ENCODE assay signal across 1 cellular context in the genomic region with DNA sequence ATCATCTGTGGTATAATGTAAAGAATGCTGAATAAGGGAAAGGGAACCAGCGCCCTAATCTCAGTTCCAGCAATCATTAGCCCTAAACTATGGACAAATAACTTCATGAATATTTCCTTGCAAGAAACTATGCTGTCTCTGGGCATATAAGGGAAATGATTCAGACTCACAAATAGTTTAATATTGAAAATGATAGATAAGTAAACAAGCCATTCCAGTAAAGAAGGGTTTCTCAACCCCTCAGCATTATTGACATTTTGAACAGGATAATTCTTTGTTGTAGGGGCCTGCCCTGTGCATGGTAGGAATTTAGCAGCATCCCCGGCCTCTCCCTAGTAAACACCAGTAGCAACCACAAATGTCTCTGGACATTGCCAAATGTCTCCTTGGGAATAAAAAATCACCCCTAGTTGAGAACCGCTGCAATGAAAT.
A peak's percentile ranks its signal among the peaks of the same experiment; 100 is the strongest.
TF ChIP-seq lines count a peak whose summit lies in the region.

No MANE protein-coding gene starts in this region.

TF ChIP-seq in HepG2, 621 proteins besides CTCF, POLR2A, EP300 and RAD21:
- no peak for TF ChIP-seq ZNF337 (CRISPR knock-in tag; IDR thresholded peaks at IDR 0.05; ENCODE audit: borderline replicate concordance, low read depth)
- no peak for TF ChIP-seq HOXA3 (CRISPR knock-in tag; IDR thresholded peaks at IDR 0.05)
- 0 out of 2 replicates have a peak, but pooled peaks have one; percentile 21 for TF ChIP-seq MAFF (IDR thresholded peaks at IDR 0.05; ENCODE audit: low read depth, low read length)
- TF ChIP-seq, protein P1, sequence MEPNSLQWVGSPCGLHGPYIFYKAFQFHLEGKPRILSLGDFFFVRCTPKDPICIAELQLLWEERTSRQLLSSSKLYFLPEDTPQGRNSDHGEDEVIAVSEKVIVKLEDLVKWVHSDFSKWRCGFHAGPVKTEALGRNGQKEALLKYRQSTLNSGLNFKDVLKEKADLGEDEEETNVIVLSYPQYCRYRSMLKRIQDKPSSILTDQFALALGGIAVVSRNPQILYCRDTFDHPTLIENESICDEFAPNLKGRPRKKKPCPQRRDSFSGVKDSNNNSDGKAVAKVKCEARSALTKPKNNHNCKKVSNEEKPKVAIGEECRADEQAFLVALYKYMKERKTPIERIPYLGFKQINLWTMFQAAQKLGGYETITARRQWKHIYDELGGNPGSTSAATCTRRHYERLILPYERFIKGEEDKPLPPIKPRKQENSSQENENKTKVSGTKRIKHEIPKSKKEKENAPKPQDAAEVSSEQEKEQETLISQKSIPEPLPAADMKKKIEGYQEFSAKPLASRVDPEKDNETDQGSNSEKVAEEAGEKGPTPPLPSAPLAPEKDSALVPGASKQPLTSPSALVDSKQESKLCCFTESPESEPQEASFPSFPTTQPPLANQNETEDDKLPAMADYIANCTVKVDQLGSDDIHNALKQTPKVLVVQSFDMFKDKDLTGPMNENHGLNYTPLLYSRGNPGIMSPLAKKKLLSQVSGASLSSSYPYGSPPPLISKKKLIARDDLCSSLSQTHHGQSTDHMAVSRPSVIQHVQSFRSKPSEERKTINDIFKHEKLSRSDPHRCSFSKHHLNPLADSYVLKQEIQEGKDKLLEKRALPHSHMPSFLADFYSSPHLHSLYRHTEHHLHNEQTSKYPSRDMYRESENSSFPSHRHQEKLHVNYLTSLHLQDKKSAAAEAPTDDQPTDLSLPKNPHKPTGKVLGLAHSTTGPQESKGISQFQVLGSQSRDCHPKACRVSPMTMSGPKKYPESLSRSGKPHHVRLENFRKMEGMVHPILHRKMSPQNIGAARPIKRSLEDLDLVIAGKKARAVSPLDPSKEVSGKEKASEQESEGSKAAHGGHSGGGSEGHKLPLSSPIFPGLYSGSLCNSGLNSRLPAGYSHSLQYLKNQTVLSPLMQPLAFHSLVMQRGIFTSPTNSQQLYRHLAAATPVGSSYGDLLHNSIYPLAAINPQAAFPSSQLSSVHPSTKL (CRISPR knock-in tag; IDR thresholded peaks at IDR 0.05), result peak; percentile 31; the same call in 1 of the 2 replicates
- TF ChIP-seq SOX13 (IDR thresholded peaks at IDR 0.05), result no peak
- peak in 1 of 2 experiments; percentile 71; a peak in 1 of 4 replicates for TF ChIP-seq SOX13 (CRISPR knock-in tag; conservative IDR thresholded peaks at IDR 0.05 in 1 of 2, IDR thresholded peaks at IDR 0.05 in 1 of 2)
- TF ChIP-seq FOXA1 (IDR thresholded peaks at IDR 0.05), result no peak
- TF ChIP-seq FOXA1 (CRISPR knock-in tag; IDR thresholded peaks at IDR 0.05), result peak; percentile 61
- TF ChIP-seq, protein P2, sequence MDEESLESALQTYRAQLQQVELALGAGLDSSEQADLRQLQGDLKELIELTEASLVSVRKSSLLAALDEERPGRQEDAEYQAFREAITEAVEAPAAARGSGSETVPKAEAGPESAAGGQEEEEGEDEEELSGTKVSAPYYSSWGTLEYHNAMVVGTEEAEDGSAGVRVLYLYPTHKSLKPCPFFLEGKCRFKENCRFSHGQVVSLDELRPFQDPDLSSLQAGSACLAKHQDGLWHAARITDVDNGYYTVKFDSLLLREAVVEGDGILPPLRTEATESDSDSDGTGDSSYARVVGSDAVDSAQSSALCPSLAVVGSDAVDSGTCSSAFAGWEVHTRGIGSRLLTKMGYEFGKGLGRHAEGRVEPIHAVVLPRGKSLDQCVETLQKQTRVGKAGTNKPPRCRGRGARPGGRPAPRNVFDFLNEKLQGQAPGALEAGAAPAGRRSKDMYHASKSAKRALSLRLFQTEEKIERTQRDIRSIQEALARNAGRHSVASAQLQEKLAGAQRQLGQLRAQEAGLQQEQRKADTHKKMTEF (CRISPR knock-in tag; IDR thresholded peaks at IDR 0.05), result peak; percentile 21; the same call in 1 of the 2 replicates
- peak in 1 of 2 experiments; percentile 47; a peak in 1 of 4 replicates for TF ChIP-seq MAFK (conservative IDR thresholded peaks at IDR 0.05 in 1 of 2, IDR thresholded peaks at IDR 0.05 in 1 of 2; ENCODE audit: low read length in 2 of 2)
- no peak for TF ChIP-seq MED1 (CRISPR knock-in tag; IDR thresholded peaks at IDR 0.05)
- TF ChIP-seq, protein P3, sequence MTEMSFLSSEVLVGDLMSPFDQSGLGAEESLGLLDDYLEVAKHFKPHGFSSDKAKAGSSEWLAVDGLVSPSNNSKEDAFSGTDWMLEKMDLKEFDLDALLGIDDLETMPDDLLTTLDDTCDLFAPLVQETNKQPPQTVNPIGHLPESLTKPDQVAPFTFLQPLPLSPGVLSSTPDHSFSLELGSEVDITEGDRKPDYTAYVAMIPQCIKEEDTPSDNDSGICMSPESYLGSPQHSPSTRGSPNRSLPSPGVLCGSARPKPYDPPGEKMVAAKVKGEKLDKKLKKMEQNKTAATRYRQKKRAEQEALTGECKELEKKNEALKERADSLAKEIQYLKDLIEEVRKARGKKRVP (CRISPR knock-in tag; IDR thresholded peaks at IDR 0.05), result peak in 1 of 2 experiments; percentile 56; a peak in 1 of 4 replicates
- TF ChIP-seq ZNF629 (CRISPR knock-in tag; conservative IDR thresholded peaks at IDR 0.05), result no peak
- peak; percentile 39; the same call in 1 of the 2 replicates for TF ChIP-seq GATAD2A (CRISPR knock-in tag; IDR thresholded peaks at IDR 0.05)
- TF ChIP-seq ZNF598 (CRISPR knock-in tag; IDR thresholded peaks at IDR 0.05; ENCODE audit: borderline replicate concordance), result no peak
- TF ChIP-seq IKZF4 (CRISPR knock-in tag; IDR thresholded peaks at IDR 0.05; ENCODE audit: borderline replicate concordance, low read depth, not compliant biosample characterization), result no peak
- no peak for TF ChIP-seq ZNF724P (CRISPR knock-in tag; IDR thresholded peaks at IDR 0.05; ENCODE audit: borderline replicate concordance)
- TF ChIP-seq SOX5 (CRISPR knock-in tag; IDR thresholded peaks at IDR 0.05; ENCODE audit: borderline replicate concordance), result peak; percentile 40; the same call in 1 of the 2 replicates
- TF ChIP-seq FOXA3 (CRISPR knock-in tag; IDR thresholded peaks at IDR 0.05), result peak; percentile 68; the same call in 1 of the 2 replicates
- TF ChIP-seq, protein P4, sequence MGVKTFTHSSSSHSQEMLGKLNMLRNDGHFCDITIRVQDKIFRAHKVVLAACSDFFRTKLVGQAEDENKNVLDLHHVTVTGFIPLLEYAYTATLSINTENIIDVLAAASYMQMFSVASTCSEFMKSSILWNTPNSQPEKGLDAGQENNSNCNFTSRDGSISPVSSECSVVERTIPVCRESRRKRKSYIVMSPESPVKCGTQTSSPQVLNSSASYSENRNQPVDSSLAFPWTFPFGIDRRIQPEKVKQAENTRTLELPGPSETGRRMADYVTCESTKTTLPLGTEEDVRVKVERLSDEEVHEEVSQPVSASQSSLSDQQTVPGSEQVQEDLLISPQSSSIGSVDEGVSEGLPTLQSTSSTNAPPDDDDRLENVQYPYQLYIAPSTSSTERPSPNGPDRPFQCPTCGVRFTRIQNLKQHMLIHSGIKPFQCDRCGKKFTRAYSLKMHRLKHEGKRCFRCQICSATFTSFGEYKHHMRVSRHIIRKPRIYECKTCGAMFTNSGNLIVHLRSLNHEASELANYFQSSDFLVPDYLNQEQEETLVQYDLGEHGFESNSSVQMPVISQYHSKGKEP (CRISPR knock-in tag; IDR thresholded peaks at IDR 0.05), result no peak
- TF ChIP-seq NCOA2 (CRISPR knock-in tag; IDR thresholded peaks at IDR 0.05), result peak; percentile 76
- TF ChIP-seq, protein P5, sequence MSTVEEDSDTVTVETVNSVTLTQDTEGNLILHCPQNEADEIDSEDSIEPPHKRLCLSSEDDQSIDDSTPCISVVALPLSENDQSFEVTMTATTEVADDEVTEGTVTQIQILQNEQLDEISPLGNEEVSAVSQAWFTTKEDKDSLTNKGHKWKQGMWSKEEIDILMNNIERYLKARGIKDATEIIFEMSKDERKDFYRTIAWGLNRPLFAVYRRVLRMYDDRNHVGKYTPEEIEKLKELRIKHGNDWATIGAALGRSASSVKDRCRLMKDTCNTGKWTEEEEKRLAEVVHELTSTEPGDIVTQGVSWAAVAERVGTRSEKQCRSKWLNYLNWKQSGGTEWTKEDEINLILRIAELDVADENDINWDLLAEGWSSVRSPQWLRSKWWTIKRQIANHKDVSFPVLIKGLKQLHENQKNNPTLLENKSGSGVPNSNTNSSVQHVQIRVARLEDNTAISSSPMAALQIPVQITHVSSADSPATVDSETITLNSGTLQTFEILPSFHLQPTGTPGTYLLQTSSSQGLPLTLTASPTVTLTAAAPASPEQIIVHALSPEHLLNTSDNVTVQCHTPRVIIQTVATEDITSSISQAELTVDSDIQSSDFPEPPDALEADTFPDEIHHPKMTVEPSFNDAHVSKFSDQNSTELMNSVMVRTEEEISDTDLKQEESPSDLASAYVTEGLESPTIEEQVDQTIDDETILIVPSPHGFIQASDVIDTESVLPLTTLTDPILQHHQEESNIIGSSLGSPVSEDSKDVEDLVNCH (CRISPR knock-in tag; IDR thresholded peaks at IDR 0.05), result no peak
- TF ChIP-seq ZNF101 (CRISPR knock-in tag; IDR thresholded peaks at IDR 0.05; ENCODE audit: borderline replicate concordance, low read depth), result no peak
- no peak for TF ChIP-seq CBX2 (IDR thresholded peaks at IDR 0.05; ENCODE audit: low read depth, low read length)
- TF ChIP-seq CBX2 (CRISPR knock-in tag; IDR thresholded peaks at IDR 0.05; ENCODE audit: low read depth), result no peak
- TF ChIP-seq FOXP1 (IDR thresholded peaks at IDR 0.05), result no peak
- peak; percentile 38; the same call in 1 of the 2 replicates for TF ChIP-seq FOXP1 (CRISPR knock-in tag; IDR thresholded peaks at IDR 0.05)
- no peak for TF ChIP-seq KDM4B (CRISPR knock-in tag; IDR thresholded peaks at IDR 0.05)
- TF ChIP-seq PCBP2 (optimal IDR thresholded peaks at IDR 0.05; ENCODE audit: low read depth, low read length, poor library complexity, severe bottlenecking), result no peak
- TF ChIP-seq, protein P6, sequence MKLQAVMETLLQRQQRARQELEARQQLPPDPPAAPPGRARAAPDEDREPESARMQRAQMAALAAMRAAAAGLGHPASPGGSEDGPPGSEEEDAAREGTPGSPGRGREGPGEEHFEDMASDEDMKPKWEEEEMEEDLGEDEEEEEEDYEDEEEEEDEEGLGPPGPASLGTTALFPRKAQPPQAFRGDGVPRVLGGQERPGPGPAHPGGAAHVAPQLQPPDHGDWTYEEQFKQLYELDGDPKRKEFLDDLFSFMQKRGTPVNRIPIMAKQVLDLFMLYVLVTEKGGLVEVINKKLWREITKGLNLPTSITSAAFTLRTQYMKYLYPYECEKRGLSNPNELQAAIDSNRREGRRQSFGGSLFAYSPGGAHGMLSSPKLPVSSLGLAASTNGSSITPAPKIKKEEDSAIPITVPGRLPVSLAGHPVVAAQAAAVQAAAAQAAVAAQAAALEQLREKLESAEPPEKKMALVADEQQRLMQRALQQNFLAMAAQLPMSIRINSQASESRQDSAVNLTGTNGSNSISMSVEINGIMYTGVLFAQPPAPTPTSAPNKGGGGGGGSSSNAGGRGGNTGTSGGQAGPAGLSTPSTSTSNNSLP (IDR thresholded peaks at IDR 0.05; ENCODE audit: low read depth, low read length), result 0 out of 2 replicates have a peak, but pooled peaks have one; percentile 41
